In the genomic region with DNA sequence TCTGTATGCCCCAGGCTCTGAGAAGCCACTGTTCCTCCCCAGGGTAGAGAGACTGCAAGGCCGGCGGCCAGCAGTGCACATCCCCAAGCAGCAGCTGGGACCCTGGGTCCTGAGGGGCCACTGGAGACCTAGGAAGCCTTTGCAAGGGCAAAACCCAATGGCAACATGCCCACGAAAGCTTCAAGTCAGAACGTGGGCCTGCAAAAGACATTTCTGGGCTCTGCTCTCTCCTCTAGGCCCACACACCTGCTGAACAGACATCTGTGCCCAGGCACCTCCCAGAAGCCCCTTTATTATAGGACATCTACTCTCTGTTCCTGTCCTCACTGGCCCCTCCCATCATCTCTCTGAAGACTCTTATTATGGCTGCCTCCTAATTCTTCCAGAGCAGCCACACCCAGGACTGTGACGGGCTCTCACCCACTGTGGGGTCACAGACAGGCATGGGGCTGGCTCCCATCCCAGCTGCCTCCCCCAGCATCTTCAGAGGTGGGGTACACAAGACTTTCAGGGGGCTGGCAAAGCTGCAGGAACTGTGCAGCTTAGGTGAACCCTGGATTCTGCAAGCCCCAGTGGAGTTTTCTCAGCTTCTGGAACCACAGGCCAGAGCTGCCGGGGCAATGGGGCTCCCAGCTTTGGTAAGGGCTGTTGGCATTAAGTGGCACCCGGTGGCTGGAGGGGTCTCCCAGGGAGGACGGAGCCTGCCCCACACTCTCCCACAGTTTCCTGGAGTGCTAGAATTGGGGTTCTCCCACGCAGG, we compare ENCODE assay signal across 1 cellular context.
TF ChIP-seq lines count a peak whose summit lies in the region.

No MANE protein-coding gene starts in this region.

TF ChIP-seq in GM12878, 131 proteins besides CTCF, POLR2A, EP300 and RAD21:
- TF ChIP-seq, protein P1, sequence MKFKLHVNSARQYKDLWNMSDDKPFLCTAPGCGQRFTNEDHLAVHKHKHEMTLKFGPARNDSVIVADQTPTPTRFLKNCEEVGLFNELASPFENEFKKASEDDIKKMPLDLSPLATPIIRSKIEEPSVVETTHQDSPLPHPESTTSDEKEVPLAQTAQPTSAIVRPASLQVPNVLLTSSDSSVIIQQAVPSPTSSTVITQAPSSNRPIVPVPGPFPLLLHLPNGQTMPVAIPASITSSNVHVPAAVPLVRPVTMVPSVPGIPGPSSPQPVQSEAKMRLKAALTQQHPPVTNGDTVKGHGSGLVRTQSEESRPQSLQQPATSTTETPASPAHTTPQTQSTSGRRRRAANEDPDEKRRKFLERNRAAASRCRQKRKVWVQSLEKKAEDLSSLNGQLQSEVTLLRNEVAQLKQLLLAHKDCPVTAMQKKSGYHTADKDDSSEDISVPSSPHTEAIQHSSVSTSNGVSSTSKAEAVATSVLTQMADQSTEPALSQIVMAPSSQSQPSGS (IDR thresholded peaks at IDR 0.05; ENCODE audit: low read length) = no peak
- TF ChIP-seq MXI1 (IDR thresholded peaks at IDR 0.05; ENCODE audit: low read depth, low read length) = no peak
- TF ChIP-seq, protein P2, sequence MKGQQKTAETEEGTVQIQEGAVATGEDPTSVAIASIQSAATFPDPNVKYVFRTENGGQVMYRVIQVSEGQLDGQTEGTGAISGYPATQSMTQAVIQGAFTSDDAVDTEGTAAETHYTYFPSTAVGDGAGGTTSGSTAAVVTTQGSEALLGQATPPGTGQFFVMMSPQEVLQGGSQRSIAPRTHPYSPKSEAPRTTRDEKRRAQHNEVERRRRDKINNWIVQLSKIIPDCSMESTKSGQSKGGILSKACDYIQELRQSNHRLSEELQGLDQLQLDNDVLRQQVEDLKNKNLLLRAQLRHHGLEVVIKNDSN (IDR thresholded peaks at IDR 0.05; ENCODE audit: borderline replicate concordance, extremely low read length, insufficient read depth, low read depth, low read length) = no peak
- TF ChIP-seq WRNIP1 (IDR thresholded peaks at IDR 0.05; ENCODE audit: borderline replicate concordance, low read depth, low read length) = no peak
- TF ChIP-seq, protein P3, sequence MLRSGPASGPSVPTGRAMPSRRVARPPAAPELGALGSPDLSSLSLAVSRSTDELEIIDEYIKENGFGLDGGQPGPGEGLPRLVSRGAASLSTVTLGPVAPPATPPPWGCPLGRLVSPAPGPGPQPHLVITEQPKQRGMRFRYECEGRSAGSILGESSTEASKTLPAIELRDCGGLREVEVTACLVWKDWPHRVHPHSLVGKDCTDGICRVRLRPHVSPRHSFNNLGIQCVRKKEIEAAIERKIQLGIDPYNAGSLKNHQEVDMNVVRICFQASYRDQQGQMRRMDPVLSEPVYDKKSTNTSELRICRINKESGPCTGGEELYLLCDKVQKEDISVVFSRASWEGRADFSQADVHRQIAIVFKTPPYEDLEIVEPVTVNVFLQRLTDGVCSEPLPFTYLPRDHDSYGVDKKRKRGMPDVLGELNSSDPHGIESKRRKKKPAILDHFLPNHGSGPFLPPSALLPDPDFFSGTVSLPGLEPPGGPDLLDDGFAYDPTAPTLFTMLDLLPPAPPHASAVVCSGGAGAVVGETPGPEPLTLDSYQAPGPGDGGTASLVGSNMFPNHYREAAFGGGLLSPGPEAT (IDR thresholded peaks at IDR 0.05; ENCODE audit: low read depth) = no peak
- TF ChIP-seq MTA3 (IDR thresholded peaks at IDR 0.05; ENCODE audit: borderline replicate concordance, low read length) = no peak
- TF ChIP-seq RCOR1 (conservative IDR thresholded peaks at IDR 0.05; ENCODE audit: low read depth, low read length) = no peak
